ENCODE assay signal across 8 cellular contexts in genomic region chr15:66707310-66708160, GRCh38. TPM values are rescaled to one million over a fixed set of nuclear protein-coding genes. Genes with fewer than 3 reads are reported as not detected.
DNase-seq lines count a peak whose midpoint lies in the region; ATAC-seq and TF ChIP-seq lines count a peak whose summit lies in the region.

No MANE protein-coding gene starts in this region.

- peak; percentile 58 for ATAC-seq in Right ventricle myocardium superior (ENCODE audit: poor library complexity)
- no peak for ATAC-seq in HG02678 (IDR thresholded peaks at IDR 0.05; ENCODE audit: unreplicated experiment)

- H3K36me3 ChIP-seq in H7 (replicated peaks; ENCODE audit: control insufficient read depth, insufficient read depth, low read length): no peaks in the 10 kb centered on the region; the same call in 1 of the 2 replicates
- H3K36me3 ChIP-seq in sigmoid colon: no peaks in the 10 kb centered on the region

- H3K4me3 ChIP-seq in H7 (ENCODE audit: insufficient read depth, low read depth, low read length): no peak overlapping the region
- H3K4me3 ChIP-seq in sigmoid colon: peak overlapping the region in 1 of 4 donors; percentile 7

- H3K27ac ChIP-seq in sigmoid colon: peak overlapping the region; percentile 77 to 87 (median 82)

- TF ChIP-seq POLR2A in sigmoid colon (IDR thresholded peaks at IDR 0.05): no peak

- no peak for TF ChIP-seq EP300 in sigmoid colon (IDR thresholded peaks at IDR 0.05)

- no peaks in the 10 kb centered on the region for H3K9me3 ChIP-seq in sigmoid colon

- peaks cover 20% of the 10 kb centered on the region; the same call in 1 of the 2 replicates for H3K27me3 ChIP-seq in H7 (ENCODE audit: control insufficient read depth, insufficient read depth, low read length)
- no peaks in the 10 kb centered on the region for H3K27me3 ChIP-seq in sigmoid colon

- peaks cover 0 to 71% (median 65%) of the 10 kb centered on the region in 4 donors for H3K4me1 ChIP-seq in sigmoid colon

- peak; percentile 93 for DNase-seq in H7
- DNase-seq in RPMI8226: peak; percentile 32
- DNase-seq in Right ventricle myocardium superior: peak; percentile 64
- peak; percentile 75 for DNase-seq in sigmoid colon
- DNase-seq in activated naive CD4-positive, alpha-beta T cell (lab: John Stamatoyannopoulos, UW): no peak
- DNase-seq in SW 1271 (lab: John Stamatoyannopoulos, UW): no peak
- no peak for DNase-seq in effector CD8-positive, alpha-beta T cell (lab: John Stamatoyannopoulos, UW)

- intact Hi-C loops in Right ventricle myocardium superior (cut with DNase I) (loop anchor here (5.0 kb wide), 1 partner anchor 65 kb away; no protein-coding TSS in a partner anchor), sigmoid colon (cut with DNase I) (no loop called here)

- WGBS in sigmoid colon, 2 donors: 17 to 55% methylated on average over 16 of the region's 16 CpGs

- no peak for TF ChIP-seq CTCF in sigmoid colon (IDR thresholded peaks at IDR 0.05)

RNA-seq across cellular contexts. Expression of gene SMAD6, which starts 5.5 kb away (rescaled TPM):
- 24.8 and 25.4 TPM in 2 replicates for total RNA-seq in H7 (2014; rRNA removed; shearing (Covaris generic))
- 14.1 TPM for total RNA-seq in Right ventricle myocardium superior
- 1 to 10 TPM; 4.8 to 8.0 (median 5.8) TPM for total RNA-seq in sigmoid colon
- polyA plus RNA-seq in sigmoid colon: 1 to 10 TPM; 1.8 to 9.2 (median 1.8) TPM

Comparison
In these comparisons a context has a peak if more than half of its experiments do, and no peak if none do; other contexts are left out.
1. DNase-seq: peak in H7 (single experiment), RPMI8226 (single experiment), Right ventricle myocardium superior (single experiment) and sigmoid colon (single experiment); none in activated naive CD4-positive, alpha-beta T cell (0 of 4), SW 1271 (0 of 2) and effector CD8-positive, alpha-beta T cell (single experiment).